Comparison of ENCODE assay signal across 1 cellular context in the genomic region with DNA sequence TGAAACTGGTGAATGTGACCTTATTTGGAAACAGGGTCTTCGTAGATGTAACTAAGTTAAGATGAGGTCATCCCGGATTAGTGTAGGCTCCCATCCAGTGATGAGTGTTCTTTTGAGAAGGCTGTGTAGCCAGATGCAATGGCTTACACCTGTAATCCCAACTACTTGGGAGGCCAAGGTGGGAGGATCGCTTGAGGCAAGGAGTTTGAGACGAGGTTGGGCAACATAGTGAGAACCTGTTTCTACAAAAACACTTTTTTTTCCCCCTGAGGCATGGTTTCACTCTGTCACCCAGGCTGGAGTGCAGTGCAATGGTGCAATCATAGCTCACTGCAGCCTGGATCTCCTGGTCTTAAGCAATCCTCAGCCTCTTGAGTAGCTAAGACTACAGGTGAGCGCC.
TF ChIP-seq lines count a peak whose summit lies in the region.

No MANE protein-coding gene starts in this region.

TF ChIP-seq in WTC11, 78 proteins besides CTCF, POLR2A, EP300 and RAD21 (continued from another document):
- TF ChIP-seq FOXP1 (CRISPR knock-in tag; IDR thresholded peaks at IDR 0.05; ENCODE audit: borderline replicate concordance) (no peak), ZNF317 (CRISPR knock-in tag; IDR thresholded peaks at IDR 0.05; ENCODE audit: borderline replicate concordance, low read depth) (no peak), NR1H2 (CRISPR knock-in tag; IDR thresholded peaks at IDR 0.05) (no peak)
